In genomic region chr10:100374137-100374655, GRCh38 we compare ENCODE assay signal across 1 cellular context.
TF ChIP-seq lines count a peak whose summit lies in the region.

No MANE protein-coding gene starts in this region.

TF ChIP-seq in K562, 482 proteins besides CTCF, POLR2A, EP300 and RAD21 (continued from another document and continues in another):
- TF ChIP-seq ZNF609 (CRISPR knock-in tag; IDR thresholded peaks at IDR 0.05; ENCODE audit: borderline replicate concordance) (no peak), IRF2 (CRISPR knock-in tag; IDR thresholded peaks at IDR 0.05) (no peak), CREBBP (IDR thresholded peaks at IDR 0.05; ENCODE audit: low read depth, low read length) (no peak), ZNF23 (CRISPR knock-in tag; IDR thresholded peaks at IDR 0.05) (no peak), NCOR1 (IDR thresholded peaks at IDR 0.05) (peak; percentile 81), CREM (IDR thresholded peaks at IDR 0.05; ENCODE audit: low read depth) (no peak), SAFB (IDR thresholded peaks at IDR 0.05; ENCODE audit: borderline replicate concordance, low read depth, low read length) (no peak), NFE2 (IDR thresholded peaks at IDR 0.05; ENCODE audit: low read depth) (no peak), SP1 (CRISPR knock-in tag; IDR thresholded peaks at IDR 0.05) (no peak), HIVEP1 (CRISPR knock-in tag; IDR thresholded peaks at IDR 0.05) (no peak), GTF2F1 (IDR thresholded peaks at IDR 0.05; ENCODE audit: low read depth, low read length) (no peak), RBM39 (optimal IDR thresholded peaks at IDR 0.05; ENCODE audit: low read depth, low read length) (no peak), ZNF436 (CRISPR knock-in tag; IDR thresholded peaks at IDR 0.05) (0 out of 2 replicates have a peak, but pooled peaks have one; percentile 18), MXI1 (IDR thresholded peaks at IDR 0.05; ENCODE audit: low read depth, low read length) (no peak), MEIS2 (IDR thresholded peaks at IDR 0.05; ENCODE audit: partially characterized antibody) (no peak), CXXC5 (CRISPR knock-in tag; IDR thresholded peaks at IDR 0.05) (no peak), ARHGAP35 (IDR thresholded peaks at IDR 0.05; ENCODE audit: partially characterized antibody) (no peak), PRDM10 (IDR thresholded peaks at IDR 0.05; ENCODE audit: partially characterized antibody) (no peak), RHOXF2B (CRISPR knock-in tag; conservative IDR thresholded peaks at IDR 0.05) (no peak), LCOR (CRISPR knock-in tag; IDR thresholded peaks at IDR 0.05) (no peak), E2F5 (CRISPR knock-in tag; IDR thresholded peaks at IDR 0.05) (no peak), ZNF384 (IDR thresholded peaks at IDR 0.05; ENCODE audit: low read depth, low read length) (no peak), OTX1 (CRISPR knock-in tag; IDR thresholded peaks at IDR 0.05) (0 out of 2 replicates have a peak, but pooled peaks have one; percentile 69), CTBP1 (IDR thresholded peaks at IDR 0.05; ENCODE audit: borderline replicate concordance) (no peak), SFPQ (IDR thresholded peaks at IDR 0.05; ENCODE audit: low read depth, low read length) (no peak), SRF (CRISPR knock-in tag; IDR thresholded peaks at IDR 0.05) (no peak), ZNF449 (CRISPR knock-in tag; IDR thresholded peaks at IDR 0.05) (no peak), ARID2 (IDR thresholded peaks at IDR 0.05) (no peak), XRCC5 (IDR thresholded peaks at IDR 0.05; ENCODE audit: low read depth, low read length) (no peak), CBX2 (IDR thresholded peaks at IDR 0.05; ENCODE audit: insufficient read depth, low read length, poor library complexity, severe bottlenecking) (no peak), FOXP1 (CRISPR knock-in tag; IDR thresholded peaks at IDR 0.05) (no peak), PBX2 (CRISPR knock-in tag; IDR thresholded peaks at IDR 0.05; ENCODE audit: low read depth) (no peak), PBX2 (tag; conservative IDR thresholded peaks at IDR 0.05; ENCODE audit: low read depth) (no peak), MAZ (CRISPR knock-in tag; conservative IDR thresholded peaks at IDR 0.05 in 1 of 2, IDR thresholded peaks at IDR 0.05 in 1 of 2) (no peak), CCNT2 (IDR thresholded peaks at IDR 0.05; ENCODE audit: borderline replicate concordance, extremely low read depth, insufficient read length, low read depth, low read length) (no peak), TARDBP (IDR thresholded peaks at IDR 0.05) (no peak), ZNF57 (CRISPR knock-in tag; IDR thresholded peaks at IDR 0.05) (no peak), FOS (IDR thresholded peaks at IDR 0.05; ENCODE audit: extremely low read depth, insufficient read length) (no peak), NFXL1 (CRISPR knock-in tag; IDR thresholded peaks at IDR 0.05) (no peak), THAP12 (CRISPR knock-in tag; IDR thresholded peaks at IDR 0.05) (no peak), ZNF316 (IDR thresholded peaks at IDR 0.05) (no peak), NFRKB (IDR thresholded peaks at IDR 0.05; ENCODE audit: low read depth) (peak; percentile 75), ZNF280B (CRISPR knock-in tag; IDR thresholded peaks at IDR 0.05) (no peak), HBP1 (CRISPR knock-in tag; IDR thresholded peaks at IDR 0.05) (peak; percentile 87), XRCC3 (IDR thresholded peaks at IDR 0.05) (no peak)
